In the genomic region with DNA sequence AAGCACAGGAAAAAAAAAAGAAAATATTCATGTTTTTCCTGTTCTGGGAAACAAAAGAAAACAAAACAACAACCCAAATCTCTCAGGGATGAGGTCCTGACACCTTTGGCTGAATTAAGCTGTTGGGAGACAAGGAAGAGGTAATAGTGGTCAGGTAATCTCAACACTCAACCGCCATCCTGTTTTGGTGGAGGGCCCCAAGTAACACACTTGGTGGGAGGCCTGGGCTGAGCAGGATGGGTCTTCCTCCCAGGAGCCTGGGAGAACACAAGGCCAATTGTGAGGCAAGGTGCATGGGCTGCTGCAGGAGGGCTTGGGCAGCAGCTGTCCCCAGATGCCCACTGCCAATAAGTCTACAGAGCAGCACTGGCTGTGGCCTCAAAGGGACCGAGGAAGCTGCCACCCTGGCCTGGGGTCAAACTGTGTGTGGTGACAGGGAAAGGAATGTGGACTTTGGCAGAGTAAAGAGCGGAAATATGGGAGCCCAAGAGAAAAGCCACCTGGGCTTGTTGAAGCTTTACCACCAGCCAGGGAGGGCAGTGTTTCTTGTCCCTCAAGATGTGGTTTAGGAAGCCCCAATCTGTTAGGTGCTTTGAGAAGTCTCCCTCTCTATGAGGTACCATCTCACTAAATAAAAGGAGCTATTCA, we compare ENCODE assay signal across 1 cellular context.
TF ChIP-seq lines count a peak whose summit lies in the region.

No MANE protein-coding gene starts in this region.

TF ChIP-seq in HepG2, 621 proteins besides CTCF, POLR2A, EP300 and RAD21 (continued from another document and continues in another):
- TF ChIP-seq ZNF335 (CRISPR knock-in tag; IDR thresholded peaks at IDR 0.05) (peak; percentile 49; the same call in 1 of the 2 replicates), KDM5A (IDR thresholded peaks at IDR 0.05; ENCODE audit: borderline replicate concordance, low read length) (no peak), SMC3 (IDR thresholded peaks at IDR 0.05; ENCODE audit: low read length) (peak; percentile 46), MED13 (CRISPR knock-in tag; IDR thresholded peaks at IDR 0.05) (peak; percentile 42; the same call in 1 of the 2 replicates), HES4 (CRISPR knock-in tag; IDR thresholded peaks at IDR 0.05; ENCODE audit: borderline replicate concordance) (no peak), ZNF761 (CRISPR knock-in tag; conservative IDR thresholded peaks at IDR 0.05) (0 out of 2 replicates have a peak, but pooled peaks have one; percentile 62), LRRFIP1 (CRISPR knock-in tag; conservative IDR thresholded peaks at IDR 0.05) (no peak), ZNF766 (CRISPR knock-in tag; IDR thresholded peaks at IDR 0.05; ENCODE audit: borderline replicate concordance) (0 out of 2 replicates have a peak, but pooled peaks have one; percentile 46), ADNP (CRISPR knock-in tag; IDR thresholded peaks at IDR 0.05) (0 out of 2 replicates have a peak, but pooled peaks have one; percentile 14), DMAP1 (CRISPR knock-in tag; IDR thresholded peaks at IDR 0.05) (peak; percentile 72; the same call in 1 of the 2 replicates), RARG (CRISPR knock-in tag; IDR thresholded peaks at IDR 0.05; ENCODE audit: low read depth) (no peak), ZNF577 (CRISPR knock-in tag; IDR thresholded peaks at IDR 0.05; ENCODE audit: borderline replicate concordance, low read depth) (no peak), ZNF644 (CRISPR knock-in tag; IDR thresholded peaks at IDR 0.05; ENCODE audit: low read depth) (peak; percentile 99), ZNF33B (CRISPR knock-in tag; IDR thresholded peaks at IDR 0.05) (no peak), ZBTB44 (CRISPR knock-in tag; IDR thresholded peaks at IDR 0.05) (no peak), SYNCRIP (IDR thresholded peaks at IDR 0.05; ENCODE audit: insufficient read depth, low read depth, low read length) (no peak), ZSCAN9 (CRISPR knock-in tag; IDR thresholded peaks at IDR 0.05; ENCODE audit: borderline replicate concordance) (peak; percentile 67; the same call in 1 of the 2 replicates), ZNF589 (CRISPR knock-in tag; conservative IDR thresholded peaks at IDR 0.05) (no peak), POLR2AphosphoS5 (IDR thresholded peaks at IDR 0.05; ENCODE audit: low read depth, low read length) (no peak), HMG20B (CRISPR knock-in tag; conservative IDR thresholded peaks at IDR 0.05) (peak; percentile 67; the same call in 1 of the 2 replicates), ZMYM2 (CRISPR knock-in tag; IDR thresholded peaks at IDR 0.05) (no peak), NAIF1 (CRISPR knock-in tag; IDR thresholded peaks at IDR 0.05; ENCODE audit: borderline replicate concordance) (no peak), PCBP1 (IDR thresholded peaks at IDR 0.05; ENCODE audit: borderline replicate concordance, low read depth, low read length) (no peak)
- TF ChIP-seq, protein P1, sequence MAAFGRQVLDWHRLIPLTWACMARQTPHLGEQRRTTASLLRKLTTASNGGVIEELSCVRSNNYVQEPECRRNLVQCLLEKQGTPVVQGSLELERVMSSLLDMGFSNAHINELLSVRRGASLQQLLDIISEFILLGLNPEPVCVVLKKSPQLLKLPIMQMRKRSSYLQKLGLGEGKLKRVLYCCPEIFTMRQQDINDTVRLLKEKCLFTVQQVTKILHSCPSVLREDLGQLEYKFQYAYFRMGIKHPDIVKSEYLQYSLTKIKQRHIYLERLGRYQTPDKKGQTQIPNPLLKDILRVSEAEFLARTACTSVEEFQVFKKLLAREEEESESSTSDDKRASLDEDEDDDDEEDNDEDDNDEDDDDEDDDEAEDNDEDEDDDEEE (CRISPR knock-in tag; IDR thresholded peaks at IDR 0.05): no peak
- TF ChIP-seq, protein P2, sequence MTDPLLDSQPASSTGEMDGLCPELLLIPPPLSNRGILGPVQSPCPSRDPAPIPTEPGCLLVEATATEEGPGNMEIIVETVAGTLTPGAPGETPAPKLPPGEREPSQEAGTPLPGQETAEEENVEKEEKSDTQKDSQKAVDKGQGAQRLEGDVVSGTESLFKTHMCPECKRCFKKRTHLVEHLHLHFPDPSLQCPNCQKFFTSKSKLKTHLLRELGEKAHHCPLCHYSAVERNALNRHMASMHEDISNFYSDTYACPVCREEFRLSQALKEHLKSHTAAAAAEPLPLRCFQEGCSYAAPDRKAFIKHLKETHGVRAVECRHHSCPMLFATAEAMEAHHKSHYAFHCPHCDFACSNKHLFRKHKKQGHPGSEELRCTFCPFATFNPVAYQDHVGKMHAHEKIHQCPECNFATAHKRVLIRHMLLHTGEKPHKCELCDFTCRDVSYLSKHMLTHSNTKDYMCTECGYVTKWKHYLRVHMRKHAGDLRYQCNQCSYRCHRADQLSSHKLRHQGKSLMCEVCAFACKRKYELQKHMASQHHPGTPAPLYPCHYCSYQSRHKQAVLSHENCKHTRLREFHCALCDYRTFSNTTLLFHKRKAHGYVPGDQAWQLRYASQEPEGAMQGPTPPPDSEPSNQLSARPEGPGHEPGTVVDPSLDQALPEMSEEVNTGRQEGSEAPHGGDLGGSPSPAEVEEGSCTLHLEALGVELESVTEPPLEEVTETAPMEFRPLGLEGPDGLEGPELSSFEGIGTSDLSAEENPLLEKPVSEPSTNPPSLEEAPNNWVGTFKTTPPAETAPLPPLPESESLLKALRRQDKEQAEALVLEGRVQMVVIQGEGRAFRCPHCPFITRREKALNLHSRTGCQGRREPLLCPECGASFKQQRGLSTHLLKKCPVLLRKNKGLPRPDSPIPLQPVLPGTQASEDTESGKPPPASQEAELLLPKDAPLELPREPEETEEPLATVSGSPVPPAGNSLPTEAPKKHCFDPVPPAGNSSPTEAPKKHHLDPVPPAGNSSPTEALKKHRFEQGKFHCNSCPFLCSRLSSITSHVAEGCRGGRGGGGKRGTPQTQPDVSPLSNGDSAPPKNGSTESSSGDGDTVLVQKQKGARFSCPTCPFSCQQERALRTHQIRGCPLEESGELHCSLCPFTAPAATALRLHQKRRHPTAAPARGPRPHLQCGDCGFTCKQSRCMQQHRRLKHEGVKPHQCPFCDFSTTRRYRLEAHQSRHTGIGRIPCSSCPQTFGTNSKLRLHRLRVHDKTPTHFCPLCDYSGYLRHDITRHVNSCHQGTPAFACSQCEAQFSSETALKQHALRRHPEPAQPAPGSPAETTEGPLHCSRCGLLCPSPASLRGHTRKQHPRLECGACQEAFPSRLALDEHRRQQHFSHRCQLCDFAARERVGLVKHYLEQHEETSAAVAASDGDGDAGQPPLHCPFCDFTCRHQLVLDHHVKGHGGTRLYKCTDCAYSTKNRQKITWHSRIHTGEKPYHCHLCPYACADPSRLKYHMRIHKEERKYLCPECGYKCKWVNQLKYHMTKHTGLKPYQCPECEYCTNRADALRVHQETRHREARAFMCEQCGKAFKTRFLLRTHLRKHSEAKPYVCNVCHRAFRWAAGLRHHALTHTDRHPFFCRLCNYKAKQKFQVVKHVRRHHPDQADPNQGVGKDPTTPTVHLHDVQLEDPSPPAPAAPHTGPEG (CRISPR knock-in tag; IDR thresholded peaks at IDR 0.05): 0 out of 2 replicates have a peak, but pooled peaks have one; percentile 47
- TF ChIP-seq, protein P3, sequence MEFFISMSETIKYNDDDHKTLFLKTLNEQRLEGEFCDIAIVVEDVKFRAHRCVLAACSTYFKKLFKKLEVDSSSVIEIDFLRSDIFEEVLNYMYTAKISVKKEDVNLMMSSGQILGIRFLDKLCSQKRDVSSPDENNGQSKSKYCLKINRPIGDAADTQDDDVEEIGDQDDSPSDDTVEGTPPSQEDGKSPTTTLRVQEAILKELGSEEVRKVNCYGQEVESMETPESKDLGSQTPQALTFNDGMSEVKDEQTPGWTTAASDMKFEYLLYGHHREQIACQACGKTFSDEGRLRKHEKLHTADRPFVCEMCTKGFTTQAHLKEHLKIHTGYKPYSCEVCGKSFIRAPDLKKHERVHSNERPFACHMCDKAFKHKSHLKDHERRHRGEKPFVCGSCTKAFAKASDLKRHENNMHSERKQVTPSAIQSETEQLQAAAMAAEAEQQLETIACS (CRISPR knock-in tag; IDR thresholded peaks at IDR 0.05): no peak
- TF ChIP-seq, protein P4, sequence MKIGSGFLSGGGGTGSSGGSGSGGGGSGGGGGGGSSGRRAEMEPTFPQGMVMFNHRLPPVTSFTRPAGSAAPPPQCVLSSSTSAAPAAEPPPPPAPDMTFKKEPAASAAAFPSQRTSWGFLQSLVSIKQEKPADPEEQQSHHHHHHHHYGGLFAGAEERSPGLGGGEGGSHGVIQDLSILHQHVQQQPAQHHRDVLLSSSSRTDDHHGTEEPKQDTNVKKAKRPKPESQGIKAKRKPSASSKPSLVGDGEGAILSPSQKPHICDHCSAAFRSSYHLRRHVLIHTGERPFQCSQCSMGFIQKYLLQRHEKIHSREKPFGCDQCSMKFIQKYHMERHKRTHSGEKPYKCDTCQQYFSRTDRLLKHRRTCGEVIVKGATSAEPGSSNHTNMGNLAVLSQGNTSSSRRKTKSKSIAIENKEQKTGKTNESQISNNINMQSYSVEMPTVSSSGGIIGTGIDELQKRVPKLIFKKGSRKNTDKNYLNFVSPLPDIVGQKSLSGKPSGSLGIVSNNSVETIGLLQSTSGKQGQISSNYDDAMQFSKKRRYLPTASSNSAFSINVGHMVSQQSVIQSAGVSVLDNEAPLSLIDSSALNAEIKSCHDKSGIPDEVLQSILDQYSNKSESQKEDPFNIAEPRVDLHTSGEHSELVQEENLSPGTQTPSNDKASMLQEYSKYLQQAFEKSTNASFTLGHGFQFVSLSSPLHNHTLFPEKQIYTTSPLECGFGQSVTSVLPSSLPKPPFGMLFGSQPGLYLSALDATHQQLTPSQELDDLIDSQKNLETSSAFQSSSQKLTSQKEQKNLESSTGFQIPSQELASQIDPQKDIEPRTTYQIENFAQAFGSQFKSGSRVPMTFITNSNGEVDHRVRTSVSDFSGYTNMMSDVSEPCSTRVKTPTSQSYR (CRISPR knock-in tag; IDR thresholded peaks at IDR 0.05; ENCODE audit: borderline replicate concordance): peak; percentile 67; the same call in 1 of the 2 replicates
- TF ChIP-seq, protein P5, sequence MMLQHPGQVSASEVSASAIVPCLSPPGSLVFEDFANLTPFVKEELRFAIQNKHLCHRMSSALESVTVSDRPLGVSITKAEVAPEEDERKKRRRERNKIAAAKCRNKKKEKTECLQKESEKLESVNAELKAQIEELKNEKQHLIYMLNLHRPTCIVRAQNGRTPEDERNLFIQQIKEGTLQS (CRISPR knock-in tag; IDR thresholded peaks at IDR 0.05): no peak
- TF ChIP-seq, protein P6, sequence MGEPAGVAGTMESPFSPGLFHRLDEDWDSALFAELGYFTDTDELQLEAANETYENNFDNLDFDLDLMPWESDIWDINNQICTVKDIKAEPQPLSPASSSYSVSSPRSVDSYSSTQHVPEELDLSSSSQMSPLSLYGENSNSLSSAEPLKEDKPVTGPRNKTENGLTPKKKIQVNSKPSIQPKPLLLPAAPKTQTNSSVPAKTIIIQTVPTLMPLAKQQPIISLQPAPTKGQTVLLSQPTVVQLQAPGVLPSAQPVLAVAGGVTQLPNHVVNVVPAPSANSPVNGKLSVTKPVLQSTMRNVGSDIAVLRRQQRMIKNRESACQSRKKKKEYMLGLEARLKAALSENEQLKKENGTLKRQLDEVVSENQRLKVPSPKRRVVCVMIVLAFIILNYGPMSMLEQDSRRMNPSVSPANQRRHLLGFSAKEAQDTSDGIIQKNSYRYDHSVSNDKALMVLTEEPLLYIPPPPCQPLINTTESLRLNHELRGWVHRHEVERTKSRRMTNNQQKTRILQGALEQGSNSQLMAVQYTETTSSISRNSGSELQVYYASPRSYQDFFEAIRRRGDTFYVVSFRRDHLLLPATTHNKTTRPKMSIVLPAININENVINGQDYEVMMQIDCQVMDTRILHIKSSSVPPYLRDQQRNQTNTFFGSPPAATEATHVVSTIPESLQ (CRISPR knock-in tag; conservative IDR thresholded peaks at IDR 0.05): no peak
- TF ChIP-seq, protein P7, sequence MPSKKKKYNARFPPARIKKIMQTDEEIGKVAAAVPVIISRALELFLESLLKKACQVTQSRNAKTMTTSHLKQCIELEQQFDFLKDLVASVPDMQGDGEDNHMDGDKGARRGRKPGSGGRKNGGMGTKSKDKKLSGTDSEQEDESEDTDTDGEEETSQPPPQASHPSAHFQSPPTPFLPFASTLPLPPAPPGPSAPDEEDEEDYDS (CRISPR knock-in tag; IDR thresholded peaks at IDR 0.05): peak; percentile 42; the same call in 1 of the 2 replicates
- TF ChIP-seq, protein P8, sequence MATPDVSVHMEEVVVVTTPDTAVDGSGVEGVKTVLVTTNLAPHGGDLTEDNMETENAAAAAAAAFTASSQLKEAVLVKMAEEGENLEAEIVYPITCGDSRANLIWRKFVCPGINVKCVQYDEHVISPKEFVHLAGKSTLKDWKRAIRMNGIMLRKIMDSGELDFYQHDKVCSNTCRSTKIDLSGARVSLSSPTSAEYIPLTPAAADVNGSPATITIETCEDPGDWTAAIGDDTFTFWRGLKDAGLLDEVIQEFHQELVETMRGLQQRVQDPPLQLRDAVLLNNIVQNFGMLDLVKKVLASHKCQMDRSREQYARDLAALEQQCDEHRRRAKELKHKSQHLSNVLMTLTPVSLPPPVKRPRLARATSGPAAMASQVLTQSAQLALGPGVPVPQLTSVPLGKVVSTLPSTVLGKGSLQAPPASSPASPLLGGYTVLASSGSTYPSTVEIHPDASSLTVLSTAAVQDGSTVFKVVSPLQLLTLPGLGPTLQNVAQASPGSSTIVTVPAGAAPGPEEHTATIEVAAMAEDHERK (CRISPR knock-in tag; IDR thresholded peaks at IDR 0.05; ENCODE audit: low read depth): no peak
